In the genomic region with DNA sequence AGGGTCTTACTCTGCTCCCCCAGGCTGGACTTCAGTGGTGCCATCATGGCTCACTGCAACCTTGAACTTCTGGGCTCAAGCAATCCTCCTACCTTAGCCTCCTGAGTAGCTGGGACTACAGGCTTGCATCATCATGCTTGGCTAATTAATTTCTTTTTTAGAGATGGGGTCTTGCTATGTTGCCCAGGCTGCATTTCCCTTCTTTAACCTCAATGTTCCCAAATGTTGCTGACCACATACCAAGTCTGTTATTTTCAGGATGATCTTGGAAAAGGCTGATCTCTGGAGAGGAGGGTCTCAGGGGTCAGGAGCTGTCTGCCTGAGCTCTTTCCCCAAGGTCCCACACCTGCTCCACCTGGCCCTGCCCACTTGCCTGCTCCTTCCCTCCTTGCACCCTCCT, we compare ENCODE assay signal across 29 cellular contexts. TPM values are rescaled to one million over a fixed set of nuclear protein-coding genes. Genes with fewer than 3 reads are reported as not detected.
DNase-seq lines count a peak whose midpoint lies in the region; ATAC-seq, FAIRE-seq and TF ChIP-seq lines count a peak whose summit lies in the region.
"Had no signal": no experiment of that assay in that cellular context is flagged by ENCODE, and none has a peak within 500 bp of the region (broad histone marks: within the 10 kb centered on the region; RNA-seq: fewer than 3 reads in every experiment).

No MANE protein-coding gene starts in this region.

- no peak overlapping the region for H3K4me2 ChIP-seq in K562 (ENCODE audit: insufficient read depth, low read length)
- H3K4me2 ChIP-seq: BLaER1 had no signal

- POLR2A ChIA-PET in HEK293 (lab: Yijun Ruan, JAX), result no interaction called here
- POLR2A ChIA-PET in K562 (lab: Yijun Ruan, JAX), result no interaction called here

- H3K4me1 ChIP-seq in HEK293 (ENCODE audit: control insufficient read depth, insufficient read depth, low read length) (no peaks in the 10 kb centered on the region), K562 (replicated peaks in 1 of 2; ENCODE audit: control insufficient read depth in 2 of 2, insufficient read depth in 2 of 2, low read length in 2 of 2) (no peaks in the 10 kb centered on the region; a peak in 1 of 5 replicates)
- H3K4me1 ChIP-seq: BE2C, BLaER1 had no signal

- H3K9me3 ChIP-seq in HEK293 (ENCODE audit: control insufficient read depth, insufficient read depth, low read depth, low read length), result no peaks in the 10 kb centered on the region
- no peaks in the 10 kb centered on the region for H3K9me3 ChIP-seq in K562 (replicated peaks; ENCODE audit: control insufficient read depth, insufficient read depth, low read depth, low read length)
- H3K9me3 ChIP-seq: BE2C, BLaER1 had no signal

- no peak overlapping the region for H3K4me3 ChIP-seq in HEK293 (ENCODE audit: low read depth, low read length)
- no peak overlapping the region for H3K4me3 ChIP-seq in K562
- H3K4me3 ChIP-seq: BLaER1, GM12878 had no signal

- TF ChIP-seq EP300 in K562 (IDR thresholded peaks at IDR 0.05; ENCODE audit: low read length), result no peak

- peaks cover 3 to 26% of the 10 kb centered on the region in 2 experiments; a peak in 3 of 5 replicates for H3K27me3 ChIP-seq in K562 (ENCODE audit: control insufficient read depth in 2 of 2, insufficient read depth in 2 of 2, low read length in 2 of 2)
- H3K27me3 ChIP-seq: BE2C had no signal

- H3K9me1 ChIP-seq in K562 (ENCODE audit: control insufficient read depth, insufficient read depth, low read length), result no peaks in the 10 kb centered on the region

- TF ChIP-seq POLR2A in K562 (conservative IDR thresholded peaks at IDR 0.05), result no peak

- H3K27ac ChIP-seq in HEK293 (ENCODE audit: extremely low read depth, low read depth, low read length) (no peak overlapping the region), K562 (ENCODE audit: extremely low read depth, low read depth, low read length) (no peak overlapping the region)
- H3K27ac ChIP-seq: BLaER1 had no signal

- in situ Hi-C loops in K562 (cut with MboI), result no loop called here

- no peak for TF ChIP-seq RAD21 in K562 (CRISPR knock-in tag; conservative IDR thresholded peaks at IDR 0.05 in 1 of 2, IDR thresholded peaks at IDR 0.05 in 1 of 2)

- H2AFZ ChIP-seq in K562 (ENCODE audit: low read depth, low read length), result no peak overlapping the region

- TF ChIP-seq CTCF in HEK293 (tag by site-specific recombination; IDR thresholded peaks at IDR 0.05) (no peak), K562 (IDR thresholded peaks at IDR 0.05 in 2 of 3, conservative IDR thresholded peaks at IDR 0.05 in 1 of 3; ENCODE audit: insufficient read depth in 2 of 3, low read depth in 1 of 3, low read length in 3 of 3) (no peak)

- H3K9ac ChIP-seq in K562 (ENCODE audit: insufficient read depth in 1 of 2, low read depth in 2 of 2, low read length in 2 of 2), result no peak overlapping the region
- H3K9ac ChIP-seq: BLaER1 had no signal

- CTCF ChIA-PET in HEK293 (lab: Yijun Ruan, JAX) (no interaction called here), K562 (lab: Yijun Ruan, JAX; ENCODE audit: low intra/inter-chr PET ratio) (no interaction called here)

- H3K36me3 ChIP-seq in HEK293 (ENCODE audit: control insufficient read depth in 2 of 2, insufficient read depth in 1 of 2, low read length in 2 of 2), result no peaks in the 10 kb centered on the region
- no peaks in the 10 kb centered on the region for H3K36me3 ChIP-seq in K562 (ENCODE audit: control insufficient read depth, insufficient read depth, low read length)
- H3K36me3 ChIP-seq: BE2C, BLaER1 had no signal

- intact Hi-C loops in K562 (cut with micrococcal nuclease), result no loop called here

- no peak for DNase-seq in K562 (ENCODE audit: extremely low read depth in 1 of 4, low spot score in 3 of 4)
- DNase-seq in activated naive CD4-positive, alpha-beta T cell treated with Interleukin-2 at 50 U/mL for 16 hours, result no peak
- DNase-seq: 8988T; ACHN; BE2C; C1 segment of cervical spinal cord; CD4-positive, alpha-beta memory T cell; CD4-positive, CD25-positive, alpha-beta regulatory T cell; CD8-positive, alpha-beta memory T cell; COR-L47; DMS 273 treated with DMSO at 0.1 percent for 48 hours; DMS153; DMS53; DMS79; DND-41; EL; GDM1 had no signal

- no peak for FAIRE-seq in K562 (lab: Jason Lieb, UNC)
- FAIRE-seq: A204.1, GM12878, GM12892, GM18507 had no signal

- ATAC-seq in K562 (no peak), GM21737 (IDR thresholded peaks at IDR 0.05; ENCODE audit: unreplicated experiment) (no peak)
- ATAC-seq: GM12878 had no signal

- H3K79me2 ChIP-seq in K562 (ENCODE audit: control insufficient read depth, insufficient read depth, low read length), result no peaks in the 10 kb centered on the region

- no TSS peak for BruUV-seq in K562 (replicated peaks; lab: Mats Ljungman, UMichigan)

- no peaks in the 10 kb centered on the region for H4K20me1 ChIP-seq in K562 (replicated peaks; ENCODE audit: control insufficient read depth, insufficient read depth, low read length)
- H4K20me1 ChIP-seq: BLaER1 had no signal

RNA-seq across cellular contexts. Expression of gene CACNA1F, which starts 13.0 kb away (rescaled TPM):
- total RNA-seq in K562 (2011; cell fraction: chromatin; rRNA removed; ENCODE audit: low replicate concordance), result 2.0 TPM in 2 replicates
- 0.79 and 0.83 TPM in 2 replicates for total RNA-seq in K562 (2011; cell fraction: nucleolus; rRNA removed)
- 0.84 and 1.7 TPM in 2 replicates for total RNA-seq in K562 (2011; cell fraction: nucleoplasm; rRNA removed)
- total RNA-seq in K562 (2014; rRNA removed) (under 0.01 TPM in 1 of 2 replicates, not detected in the other), K562 (2014; rRNA removed; fragmentation: Illumina TruSeq; extraction: Trizol) (not detected in 2 replicates), K562 (2015; rRNA removed; fragmentation: Illumina TruSeq; extraction: Trizol) (not detected in 2 replicates), K562 (2021) (0.04 TPM in 2 replicates)
- polyA plus RNA-seq in K562 (2011; rRNA removed) (0.13 and 0.37 TPM in 2 replicates), K562 (2014; fragmentation: Illumina TruSeq; extraction: Trizol) (0.01 and 0.03 TPM in 2 replicates), K562 (2014; fragmentation: Nextera tagmentation; extraction: Ambion mirVana) (under 1 TPM in 1 of 2 experiments, not detected in 1; 0.01 TPM), K562 (2014; rRNA removed) (0.15 and 0.41 TPM in 2 replicates)
- polyA plus RNA-seq in K562 (2011; cell fraction: cytosol; rRNA removed), result 0.10 and 0.22 TPM in 2 replicates
- 1.5 and 1.9 TPM in 2 replicates for polyA plus RNA-seq in K562 (2011; cell fraction: nucleus; rRNA removed)
- 0.10 and 0.36 TPM in 2 replicates for polyA plus RNA-seq in K562 (2012)
- 0.04 and 0.06 TPM in 2 replicates for polyA minus RNA-seq in K562 (2011; rRNA and poly(A)+ RNA removed)
- not detected in 2 replicates for polyA minus RNA-seq in K562 (2011; cell fraction: cytosol; rRNA and poly(A)+ RNA removed)
- 0.27 and 0.56 TPM in 2 replicates for polyA minus RNA-seq in K562 (2011; cell fraction: nucleus; rRNA and poly(A)+ RNA removed)
- total RNA-seq: A673, Daoy, G401 had no signal
- polyA plus RNA-seq: AG04450; CD14-positive monocyte; CD4-positive, CD25-positive, alpha-beta regulatory T cell; CD8-positive, alpha-beta memory T cell had no signal

RNA-seq across cellular contexts. Expression of gene CCDC22, which starts 15.2 kb away (rescaled TPM):
- total RNA-seq in K562 (2011; cell fraction: chromatin; rRNA removed; ENCODE audit: low replicate concordance), result 18.9 and 51.1 TPM in 2 replicates
- total RNA-seq in K562 (2011; cell fraction: nucleolus; rRNA removed), result 27.2 and 29.1 TPM in 2 replicates
- 22.7 and 25.3 TPM in 2 replicates for total RNA-seq in K562 (2011; cell fraction: nucleoplasm; rRNA removed)
- total RNA-seq in K562 (2014; rRNA removed) (13.5 and 14.0 TPM in 2 replicates), K562 (2014; rRNA removed; fragmentation: Illumina TruSeq; extraction: Trizol) (2.5 and 3.6 TPM in 2 replicates), K562 (2015; rRNA removed; fragmentation: Illumina TruSeq; extraction: Trizol) (6.6 and 7.1 TPM in 2 replicates), K562 (2021) (20.9 and 22.7 TPM in 2 replicates)
- polyA plus RNA-seq in K562 (2011; rRNA removed) (11.7 and 26.4 TPM in 2 replicates), K562 (2014; fragmentation: Illumina TruSeq; extraction: Trizol) (5.1 and 12.0 TPM in 2 replicates), K562 (2014; fragmentation: Nextera tagmentation; extraction: Ambion mirVana) (under 1 TPM; 0.32 to 0.74 TPM), K562 (2014; rRNA removed) (11.1 and 13.6 TPM in 2 replicates)
- 19.0 and 32.2 TPM in 2 replicates for polyA plus RNA-seq in K562 (2011; cell fraction: cytosol; rRNA removed)
- polyA plus RNA-seq in K562 (2011; cell fraction: nucleus; rRNA removed), result 72.0 and 73.7 TPM in 2 replicates
- polyA plus RNA-seq in K562 (2012), result 14.8 and 30.0 TPM in 2 replicates
- polyA minus RNA-seq in K562 (2011; rRNA and poly(A)+ RNA removed), result 12.0 and 15.2 TPM in 2 replicates
- polyA minus RNA-seq in K562 (2011; cell fraction: cytosol; rRNA and poly(A)+ RNA removed), result 21.5 and 24.4 TPM in 2 replicates
- polyA minus RNA-seq in K562 (2011; cell fraction: nucleus; rRNA and poly(A)+ RNA removed), result 9.8 and 17.3 TPM in 2 replicates

RNA-seq across cellular contexts. Expression of gene SYP, which starts 20.1 kb away (rescaled TPM):
- total RNA-seq in K562 (2011; cell fraction: chromatin; rRNA removed; ENCODE audit: low replicate concordance), result 4.8 and 8.4 TPM in 2 replicates
- 6.8 and 7.3 TPM in 2 replicates for total RNA-seq in K562 (2011; cell fraction: nucleolus; rRNA removed)
- 6.0 and 10.6 TPM in 2 replicates for total RNA-seq in K562 (2011; cell fraction: nucleoplasm; rRNA removed)
- total RNA-seq in K562 (2014; rRNA removed) (3.4 and 3.9 TPM in 2 replicates), K562 (2014; rRNA removed; fragmentation: Illumina TruSeq; extraction: Trizol) (2.2 and 2.6 TPM in 2 replicates), K562 (2015; rRNA removed; fragmentation: Illumina TruSeq; extraction: Trizol) (1.5 and 1.6 TPM in 2 replicates), K562 (2021) (2.1 and 3.0 TPM in 2 replicates)
- polyA plus RNA-seq in K562 (2011; rRNA removed) (3.9 and 5.1 TPM in 2 replicates), K562 (2014; fragmentation: Illumina TruSeq; extraction: Trizol) (2.4 and 2.9 TPM in 2 replicates), K562 (2014; fragmentation: Nextera tagmentation; extraction: Ambion mirVana) (under 1 TPM; 0.48 to 0.52 TPM), K562 (2014; rRNA removed) (3.6 and 4.3 TPM in 2 replicates)
- polyA plus RNA-seq in K562 (2011; cell fraction: cytosol; rRNA removed), result 5.7 and 10.1 TPM in 2 replicates
- polyA plus RNA-seq in K562 (2011; cell fraction: nucleus; rRNA removed), result 3.8 and 7.1 TPM in 2 replicates
- 1.8 and 4.5 TPM in 2 replicates for polyA plus RNA-seq in K562 (2012)
- 1.6 and 3.3 TPM in 2 replicates for polyA minus RNA-seq in K562 (2011; rRNA and poly(A)+ RNA removed)
- polyA minus RNA-seq in K562 (2011; cell fraction: cytosol; rRNA and poly(A)+ RNA removed), result 1.3 and 4.0 TPM in 2 replicates
- polyA minus RNA-seq in K562 (2011; cell fraction: nucleus; rRNA and poly(A)+ RNA removed), result 3.8 and 4.0 TPM in 2 replicates

RNA-seq across cellular contexts. Expression of gene PRICKLE3, which starts 33.9 kb away (rescaled TPM):
- 44.7 and 103 TPM in 2 replicates for total RNA-seq in K562 (2011; cell fraction: chromatin; rRNA removed; ENCODE audit: low replicate concordance)
- 65.1 and 65.2 TPM in 2 replicates for total RNA-seq in K562 (2011; cell fraction: nucleolus; rRNA removed)
- total RNA-seq in K562 (2011; cell fraction: nucleoplasm; rRNA removed), result 41.5 and 44.2 TPM in 2 replicates
- total RNA-seq in K562 (2014; rRNA removed), result 24.7 and 26.8 TPM in 2 replicates
- total RNA-seq in K562 (2014; rRNA removed; fragmentation: Illumina TruSeq; extraction: Trizol), result 6.8 and 8.7 TPM in 2 replicates
- total RNA-seq in K562 (2015; rRNA removed; fragmentation: Illumina TruSeq; extraction: Trizol), result 10.2 and 11.2 TPM in 2 replicates
- 43.8 and 44.3 TPM in 2 replicates for total RNA-seq in K562 (2021)
- polyA plus RNA-seq in K562 (2011; rRNA removed), result 14.0 and 22.0 TPM in 2 replicates
- 13.3 and 26.4 TPM in 2 replicates for polyA plus RNA-seq in K562 (2011; cell fraction: cytosol; rRNA removed)
- polyA plus RNA-seq in K562 (2011; cell fraction: nucleus; rRNA removed), result 49.4 and 83.5 TPM in 2 replicates
- 28.6 and 29.5 TPM in 2 replicates for polyA plus RNA-seq in K562 (2012)
- 19.1 and 19.4 TPM in 2 replicates for polyA plus RNA-seq in K562 (2014; fragmentation: Illumina TruSeq; extraction: Trizol)
- 1 to 10 TPM; 1.1 to 1.4 TPM for polyA plus RNA-seq in K562 (2014; fragmentation: Nextera tagmentation; extraction: Ambion mirVana)
- 23.7 and 32.8 TPM in 2 replicates for polyA plus RNA-seq in K562 (2014; rRNA removed)
- 10.3 and 12.1 TPM in 2 replicates for polyA minus RNA-seq in K562 (2011; rRNA and poly(A)+ RNA removed)
- 30.0 and 34.3 TPM in 2 replicates for polyA minus RNA-seq in K562 (2011; cell fraction: cytosol; rRNA and poly(A)+ RNA removed)
- polyA minus RNA-seq in K562 (2011; cell fraction: nucleus; rRNA and poly(A)+ RNA removed), result 18.0 and 18.3 TPM in 2 replicates

RNA-seq across cellular contexts. Expression of gene FOXP3, which starts 44.4 kb away (rescaled TPM):
- total RNA-seq in K562 (2011; cell fraction: chromatin; rRNA removed; ENCODE audit: low replicate concordance), result 0.19 TPM in 1 of 2 replicates, not detected in the other
- total RNA-seq in K562 (2011; cell fraction: nucleolus; rRNA removed), result 0.26 and 0.33 TPM in 2 replicates
- total RNA-seq in K562 (2011; cell fraction: nucleoplasm; rRNA removed), result 0.31 TPM in 1 of 2 replicates, not detected in the other
- total RNA-seq in K562 (2014; rRNA removed), result not detected in 2 replicates
- total RNA-seq in K562 (2014; rRNA removed; fragmentation: Illumina TruSeq; extraction: Trizol), result 0.07 TPM in 1 of 2 replicates, not detected in the other
- total RNA-seq in K562 (2015; rRNA removed; fragmentation: Illumina TruSeq; extraction: Trizol), result 0.08 TPM in 1 of 2 replicates, not detected in the other
- 0.16 and 0.24 TPM in 2 replicates for total RNA-seq in K562 (2021)
- 0.07 and 0.12 TPM in 2 replicates for polyA plus RNA-seq in K562 (2011; rRNA removed)
- polyA plus RNA-seq in K562 (2011; cell fraction: cytosol; rRNA removed), result 0.18 and 0.22 TPM in 2 replicates
- 0.20 and 0.24 TPM in 2 replicates for polyA plus RNA-seq in K562 (2011; cell fraction: nucleus; rRNA removed)
- polyA plus RNA-seq in K562 (2012), result 0.30 and 0.40 TPM in 2 replicates
- 0.13 and 0.29 TPM in 2 replicates for polyA plus RNA-seq in K562 (2014; fragmentation: Illumina TruSeq; extraction: Trizol)
- under 1 TPM in 1 of 2 experiments, not detected in 1; 0.04 TPM for polyA plus RNA-seq in K562 (2014; fragmentation: Nextera tagmentation; extraction: Ambion mirVana)
- not detected in 2 replicates for polyA plus RNA-seq in K562 (2014; rRNA removed)
- polyA minus RNA-seq in K562 (2011; rRNA and poly(A)+ RNA removed), result 0.14 TPM in 1 of 2 replicates, not detected in the other
- not detected in 2 replicates for polyA minus RNA-seq in K562 (2011; cell fraction: cytosol; rRNA and poly(A)+ RNA removed)
- not detected in 2 replicates for polyA minus RNA-seq in K562 (2011; cell fraction: nucleus; rRNA and poly(A)+ RNA removed)
- total RNA-seq: A673, Daoy, G401 had no signal

Comparison
In these comparisons a context has a peak if more than half of its experiments do, and no peak if none do; other contexts are left out.
1. Of the 44 proteins assayed by ChIP-seq in both K562 and HEK293: peak only in K562: none; only in HEK293: none; in both: ZNF121; in neither: 43.